ENCODE assay signal across 12 cellular contexts in genomic region chr5:141135718-141136266, GRCh38. TPM values are rescaled to one million over a fixed set of nuclear protein-coding genes. Genes with fewer than 3 reads are reported as not detected.
DNase-seq lines count a peak whose midpoint lies in the region; ATAC-seq and TF ChIP-seq lines count a peak whose summit lies in the region.
"Had no signal": no experiment of that assay in that cellular context is flagged by ENCODE, and none has a peak within 500 bp of the region (broad histone marks: within the 10 kb centered on the region; RNA-seq: fewer than 3 reads in every experiment).

No MANE protein-coding gene starts in this region.

- peak overlapping the region; percentile 43 for H3K4me3 ChIP-seq in cardiac muscle cell
- peak overlapping the region; percentile 40 for H3K4me3 ChIP-seq in epithelial cell of proximal tubule (ENCODE audit: low read depth, low read length)
- H3K4me3 ChIP-seq in upper lobe of right lung = peak overlapping the region; percentile 29

- H3K27ac Mint-ChIP-seq in neural crest cell (ENCODE audit: unreplicated experiment) = no peak overlapping the region
- H3K27ac Mint-ChIP-seq: stimulated activated effector memory CD8-positive, alpha-beta T cell treated with anti-CD3 and anti-CD28 coated beads, Interleukin-12 subunit alpha, Interleukin-12 subunit beta, amount 100 ng/mL, for 72 hours had no signal

- peak overlapping the region; percentile 84 for H3K4me3 Mint-ChIP-seq in neural crest cell
- H3K4me3 Mint-ChIP-seq: stimulated activated effector memory CD8-positive, alpha-beta T cell treated with anti-CD3 and anti-CD28 coated beads, Interleukin-12 subunit alpha, Interleukin-12 subunit beta, amount 100 ng/mL, for 72 hours had no signal

- TF ChIP-seq CTCF in cardiac muscle cell (IDR thresholded peaks at IDR 0.05; ENCODE audit: low read depth, low read length) (no peak), epithelial cell of proximal tubule (conservative IDR thresholded peaks at IDR 0.05; ENCODE audit: low read depth, low read length) (no peak), neural crest cell (conservative IDR thresholded peaks at IDR 0.05) (no peak), upper lobe of right lung (IDR thresholded peaks at IDR 0.05) (no peak)

- H3K36me3 Mint-ChIP-seq in neural crest cell (ENCODE audit: low read depth) = peaks cover 52% of the 10 kb centered on the region
- H3K36me3 Mint-ChIP-seq: stimulated activated effector memory CD8-positive, alpha-beta T cell treated with anti-CD3 and anti-CD28 coated beads, Interleukin-12 subunit alpha, Interleukin-12 subunit beta, amount 100 ng/mL, for 72 hours had no signal

- H3K27ac ChIP-seq in cardiac muscle cell (no peak overlapping the region), upper lobe of right lung (no peak overlapping the region)

- intact Hi-C loops in cardiac septum (cut with DNase I) (no loop called here), upper lobe of right lung (cut with DNase I) (no loop called here)

- H3K27me3 ChIP-seq in cardiac muscle cell (no peaks in the 10 kb centered on the region), upper lobe of right lung (no peaks in the 10 kb centered on the region)

- H3K9me3 ChIP-seq in cardiac muscle cell (ENCODE audit: low read depth) (no peaks in the 10 kb centered on the region), upper lobe of right lung (peaks cover 24% of the 10 kb centered on the region)

- no peak for DNase-seq in cardiac muscle cell (ENCODE audit: low read depth in 1 of 2, low spot score in 1 of 2)
- no peak for DNase-seq in cardiac septum (ENCODE audit: low spot score)
- no peak for DNase-seq in epithelial cell of proximal tubule (ENCODE audit: low read depth)
- no peak for DNase-seq in neural crest cell (ENCODE audit: low read depth, low spot score)
- no peak for DNase-seq in upper lobe of right lung
- no peak for DNase-seq in NCI-H524 treated with DMSO at 0.1 percent for 48 hours (lab: John Stamatoyannopoulos, UW)
- DNase-seq: activated CD4-positive, alpha-beta T cell treated with anti-CD3 and anti-CD28 coated beads, Interleukin-2, amount 50 U/mL, for 4 hours; activated naive CD4-positive, alpha-beta T cell treated with anti-CD3 and anti-CD28 coated beads, Interleukin-2, amount 50 U/mL, for 16 hours; NCI-H1048 had no signal

- peaks cover 4% of the 10 kb centered on the region for H3K36me3 ChIP-seq in cardiac muscle cell
- H3K36me3 ChIP-seq in upper lobe of right lung = no peaks in the 10 kb centered on the region

- no peaks in the 10 kb centered on the region for H3K4me1 Mint-ChIP-seq in neural crest cell
- H3K4me1 Mint-ChIP-seq: stimulated activated effector memory CD8-positive, alpha-beta T cell treated with anti-CD3 and anti-CD28 coated beads, Interleukin-12 subunit alpha, Interleukin-12 subunit beta, amount 100 ng/mL, for 72 hours had no signal

- ATAC-seq in upper lobe of right lung (no peak), GM18870 (IDR thresholded peaks at IDR 0.05; ENCODE audit: unreplicated experiment) (no peak), GM18868 (IDR thresholded peaks at IDR 0.05; ENCODE audit: unreplicated experiment) (no peak)
- ATAC-seq: stimulated activated effector memory CD8-positive, alpha-beta T cell treated with anti-CD3 and anti-CD28 coated beads, Interleukin-12 subunit alpha, Interleukin-12 subunit beta, amount 100 ng/mL, for 72 hours had no signal

- no peaks in the 10 kb centered on the region for H3K27me3 Mint-ChIP-seq in neural crest cell (ENCODE audit: low read depth)

- H3K9me3 Mint-ChIP-seq in neural crest cell = peaks cover 29% of the 10 kb centered on the region

- no peaks in the 10 kb centered on the region for H3K4me1 ChIP-seq in cardiac muscle cell (ENCODE audit: low read depth)
- no peaks in the 10 kb centered on the region for H3K4me1 ChIP-seq in upper lobe of right lung

RNA-seq across cellular contexts. Expression of gene PCDHB5, which starts 0.8 kb away (rescaled TPM):
- total RNA-seq in cardiac muscle cell (27.5 and 72.8 TPM in 2 replicates), cardiac septum (3.2 TPM), epithelial cell of proximal tubule (0.22 and 0.63 TPM in 2 replicates), neural crest cell (3.0 and 3.3 TPM in 2 replicates), upper lobe of right lung (2.3 TPM)
- polyA plus RNA-seq in cardiac muscle cell = 10.1 and 30.0 TPM in 2 replicates

RNA-seq across cellular contexts. Expression of gene PCDHB6, which starts 14.1 kb away (rescaled TPM):
- total RNA-seq in cardiac muscle cell (1.7 and 2.1 TPM in 2 replicates), cardiac septum (0.57 TPM), epithelial cell of proximal tubule (not detected in 2 replicates), neural crest cell (0.64 and 0.70 TPM in 2 replicates), upper lobe of right lung (0.75 TPM)
- polyA plus RNA-seq in cardiac muscle cell = 0.26 and 0.37 TPM in 2 replicates

RNA-seq across cellular contexts. Expression of gene PCDHB4, which starts 14.2 kb away (rescaled TPM):
- total RNA-seq in cardiac muscle cell (2.6 and 5.2 TPM in 2 replicates), cardiac septum (1.3 TPM), epithelial cell of proximal tubule (not detected in 2 replicates), neural crest cell (2.6 and 2.7 TPM in 2 replicates), upper lobe of right lung (3.0 TPM)
- 0.75 and 2.4 TPM in 2 replicates for polyA plus RNA-seq in cardiac muscle cell

RNA-seq across cellular contexts. Expression of gene PCDHB3, which starts 35.5 kb away (rescaled TPM):
- 5.6 and 8.9 TPM in 2 replicates for total RNA-seq in cardiac muscle cell
- 0.34 and 1.2 TPM in 2 replicates for polyA plus RNA-seq in cardiac muscle cell
- 1.4 TPM for total RNA-seq in cardiac septum
- 0.22 and 0.23 TPM in 2 replicates for total RNA-seq in epithelial cell of proximal tubule
- total RNA-seq in neural crest cell = 5.4 and 5.7 TPM in 2 replicates
- total RNA-seq in upper lobe of right lung = 1.9 TPM

RNA-seq across cellular contexts. Expression of gene PCDHB7, which starts 36.7 kb away (rescaled TPM):
- 1.1 and 2.3 TPM in 2 replicates for total RNA-seq in cardiac muscle cell
- 0.40 and 1.0 TPM in 2 replicates for polyA plus RNA-seq in cardiac muscle cell
- total RNA-seq in cardiac septum = 0.67 TPM
- total RNA-seq in epithelial cell of proximal tubule = not detected in 2 replicates
- total RNA-seq in neural crest cell = 0.39 and 0.58 TPM in 2 replicates
- 2.8 TPM for total RNA-seq in upper lobe of right lung
